16 cellular contexts compared by ENCODE assay signal in genomic region chr11:123760894-123761293, GRCh38. TPM values are rescaled to one million over a fixed set of nuclear protein-coding genes. Genes with fewer than 3 reads are reported as not detected.
DNase-seq lines count a peak whose midpoint lies in the region; ATAC-seq, FAIRE-seq and TF ChIP-seq lines count a peak whose summit lies in the region.
"Had no signal": no experiment of that assay in that cellular context is flagged by ENCODE, and none has a peak within 500 bp of the region (broad histone marks: within the 10 kb centered on the region; RNA-seq: fewer than 3 reads in every experiment).

No MANE protein-coding gene starts in this region.

- no peaks in the 10 kb centered on the region for H3K4me1 ChIP-seq in effector memory CD4-positive, alpha-beta T cell (ENCODE audit: control insufficient read depth, insufficient read depth, low read length, poor library complexity, severe bottlenecking)
- H3K4me1 ChIP-seq: body of pancreas had no signal

- H3K4me3 ChIP-seq in effector memory CD4-positive, alpha-beta T cell (ENCODE audit: insufficient read depth, low read depth, low read length, poor library complexity, severe bottlenecking), result no peak overlapping the region
- H3K4me3 ChIP-seq in WERI-Rb-1 (ENCODE audit: low read depth, low read length), result no peak overlapping the region
- H3K4me3 ChIP-seq: body of pancreas had no signal

- H3K9me3 ChIP-seq in effector memory CD4-positive, alpha-beta T cell (ENCODE audit: control insufficient read depth, low read length), result no peaks in the 10 kb centered on the region
- no peaks in the 10 kb centered on the region for H3K9me3 ChIP-seq in WERI-Rb-1 (ENCODE audit: severe bottlenecking)
- H3K9me3 ChIP-seq: body of pancreas had no signal

- DNase-seq in GM12892 (ENCODE audit: insufficient read length) (no peak), NCI-H748 treated with DMSO at 0.1 percent for 48 hours (lab: John Stamatoyannopoulos, UW) (no peak), COLO829 (ENCODE audit: low spot score) (no peak), WERI-Rb-1 (no peak)
- no peak for DNase-seq in effector memory CD4-positive, alpha-beta T cell
- DNase-seq: body of pancreas; effector memory CD8-positive, alpha-beta T cell; NCI-H2029; retina; stimulated activated CD4-positive, alpha-beta T cell treated with anti-CD3 and anti-CD28 coated beads, Interleukin-4, amount 100 ng/mL, for 24 hours had no signal

- no peak for TF ChIP-seq CTCF in WERI-Rb-1 (IDR thresholded peaks at IDR 0.05; ENCODE audit: low read depth, low read length)

- no peak overlapping the region for H3K27ac ChIP-seq in effector memory CD4-positive, alpha-beta T cell (ENCODE audit: insufficient read depth, low read length, poor library complexity, severe bottlenecking)
- no peak overlapping the region for H3K27ac ChIP-seq in WERI-Rb-1
- H3K27ac ChIP-seq: body of pancreas, VCaP had no signal

- peak; percentile 77 for FAIRE-seq in GM12892 (lab: Jason Lieb, UNC)
- FAIRE-seq: frontal cortex, keratinocyte had no signal

- no peaks in the 10 kb centered on the region for H3K27me3 ChIP-seq in effector memory CD4-positive, alpha-beta T cell (replicated peaks; ENCODE audit: control insufficient read depth, insufficient read depth, low read length, poor library complexity, severe bottlenecking)
- no peaks in the 10 kb centered on the region for H3K27me3 ChIP-seq in WERI-Rb-1 (ENCODE audit: insufficient read depth, low read depth, severe bottlenecking)
- H3K27me3 ChIP-seq: body of pancreas had no signal

- TF ChIP-seq POLR2A in GM12892 (IDR thresholded peaks at IDR 0.05; ENCODE audit: low read depth, low read length), result no peak

- ATAC-seq in GM19351 (IDR thresholded peaks at IDR 0.05; ENCODE audit: unreplicated experiment) (peak; percentile 90), HG02623 (IDR thresholded peaks at IDR 0.05; ENCODE audit: unreplicated experiment) (peak; percentile 60), HG03432 (IDR thresholded peaks at IDR 0.05; ENCODE audit: unreplicated experiment) (peak; percentile 92)
- ATAC-seq: body of pancreas; effector memory CD8-positive, alpha-beta T cell had no signal

- no peaks in the 10 kb centered on the region for H3K36me3 ChIP-seq in effector memory CD4-positive, alpha-beta T cell (ENCODE audit: control insufficient read depth, insufficient read depth, low read length)
- no peaks in the 10 kb centered on the region for H3K36me3 ChIP-seq in WERI-Rb-1

RNA-seq across cellular contexts. Expression of gene OR6X1, which starts 6.6 kb away (rescaled TPM):
- not detected for polyA plus RNA-seq in GM12892 (2012; ENCODE audit: missing spikeins)
- polyA plus RNA-seq: keratinocyte had no signal

RNA-seq across cellular contexts. Expression of gene ZNF202, which starts 19.4 kb away (rescaled TPM):
- 9.3 TPM for polyA plus RNA-seq in GM12892 (2012; ENCODE audit: missing spikeins)

RNA-seq across cellular contexts. Expression of gene OR6M1, which starts 45.3 kb away (rescaled TPM):
- not detected for polyA plus RNA-seq in GM12892 (2012; ENCODE audit: missing spikeins)
- polyA plus RNA-seq: keratinocyte had no signal
